Comparison of ENCODE assay signal across 8 cellular contexts in the genomic region with DNA sequence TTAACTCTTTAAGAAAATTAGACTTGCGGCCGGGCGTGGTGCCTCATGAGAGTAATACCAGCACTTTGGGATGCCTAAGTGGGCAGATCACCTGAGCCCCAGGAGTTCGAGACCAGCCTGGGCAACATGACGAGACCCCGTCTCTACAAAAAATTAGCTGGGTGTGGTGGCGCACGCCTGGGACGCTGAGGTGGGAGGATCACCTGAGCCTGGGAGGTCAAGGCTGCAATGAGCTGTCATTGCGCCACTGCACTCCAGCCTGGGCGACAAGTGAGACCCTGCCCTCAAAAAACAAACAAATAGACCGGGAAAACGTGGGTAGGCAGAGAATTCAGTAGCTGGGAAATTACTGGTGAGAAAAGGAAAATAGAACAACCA. TPM values are rescaled to one million over a fixed set of nuclear protein-coding genes. Genes with fewer than 3 reads are reported as not detected.
DNase-seq lines count a peak whose midpoint lies in the region; ATAC-seq, FAIRE-seq and TF ChIP-seq lines count a peak whose summit lies in the region.

No MANE protein-coding gene starts in this region.

- H3K9ac ChIP-seq in K562 (ENCODE audit: insufficient read depth in 1 of 2, low read depth in 2 of 2, low read length in 2 of 2) = peak overlapping the region; percentile 97 to 98

- no peaks in the 10 kb centered on the region for H3K9me1 ChIP-seq in K562 (ENCODE audit: control insufficient read depth, insufficient read depth, low read length)

- no peaks in the 10 kb centered on the region for H4K20me1 ChIP-seq in K562 (replicated peaks; ENCODE audit: control insufficient read depth, insufficient read depth, low read length)

- intact Hi-C loops in left ventricle myocardium superior (cut with micrococcal nuclease) = no loop called here
- intact Hi-C loops in K562 (cut with micrococcal nuclease) = no loop called here
- intact Hi-C loops in upper lobe of right lung (cut with DNase I) = no loop called here

- peaks cover 22% of the 10 kb centered on the region for H3K4me1 Mint-ChIP-seq in mesothelial cell of epicardium

- H3K27ac ChIP-seq in cardiac muscle cell (peak overlapping the region; percentile 68), K562 (ENCODE audit: extremely low read depth, low read depth, low read length) (peak overlapping the region; percentile 95), upper lobe of right lung (peak overlapping the region; percentile 83)

- no TSS peak for BruUV-seq in K562 (replicated peaks; lab: Mats Ljungman, UMichigan)

- H3K4me3 Mint-ChIP-seq in mesothelial cell of epicardium = peak overlapping the region; percentile 99

- in situ Hi-C loops in K562 (cut with MboI) = no loop called here

- POLR2A ChIA-PET in K562 (lab: Yijun Ruan, JAX) = interaction anchor here (0.6 to 1.3 kb wide), 3 partner anchors 10 to 173 kb away, joined by 3 to 7 read pairs (median 3); no protein-coding TSS in a partner anchor

- H3K27me3 ChIP-seq in cardiac muscle cell = peaks cover 25% of the 10 kb centered on the region
- H3K27me3 ChIP-seq in K562 (ENCODE audit: control insufficient read depth in 2 of 2, insufficient read depth in 2 of 2, low read length in 2 of 2) = no peaks in the 10 kb centered on the region
- H3K27me3 ChIP-seq in upper lobe of right lung = peaks cover 14% of the 10 kb centered on the region

- H3K9me3 Mint-ChIP-seq in mesothelial cell of epicardium = no peaks in the 10 kb centered on the region

- peak overlapping the region; percentile 100 for H3K4me2 ChIP-seq in K562 (ENCODE audit: insufficient read depth, low read length)

- under 1% methylated on average over 13 of the region's 13 CpGs for WGBS in K562 (ENCODE audit: insufficient coverage, low coverage, missing lambda C conversion rate)

- TF ChIP-seq RAD21 in K562 (CRISPR knock-in tag; conservative IDR thresholded peaks at IDR 0.05 in 1 of 2, IDR thresholded peaks at IDR 0.05 in 1 of 2) = no peak

- no peak for TF ChIP-seq EP300 in K562 (IDR thresholded peaks at IDR 0.05; ENCODE audit: low read length)

- peak overlapping the region; percentile 98 for H3K27ac Mint-ChIP-seq in mesothelial cell of epicardium

- DNase-seq in cardiac muscle cell (ENCODE audit: low read depth in 1 of 2, low spot score in 1 of 2) (no peak), left ventricle myocardium superior (no peak), K562 (ENCODE audit: extremely low read depth in 1 of 4, low spot score in 3 of 4) (peak in 1 of 4 experiments; percentile 20), mesothelial cell of epicardium (ENCODE audit: low spot score in 2 of 2, unreplicated experiment in 2 of 2) (no peak), upper lobe of right lung (no peak), GDM1 (lab: John Stamatoyannopoulos, UW) (no peak)
- no peak for DNase-seq in effector CD8-positive, alpha-beta T cell (lab: John Stamatoyannopoulos, UW)

- TF ChIP-seq CTCF in cardiac muscle cell (IDR thresholded peaks at IDR 0.05; ENCODE audit: low read depth, low read length) (no peak), K562 (IDR thresholded peaks at IDR 0.05 in 2 of 3, conservative IDR thresholded peaks at IDR 0.05 in 1 of 3; ENCODE audit: insufficient read depth in 2 of 3, low read depth in 1 of 3, low read length in 3 of 3) (no peak), mesothelial cell of epicardium (IDR thresholded peaks at IDR 0.05; ENCODE audit: unreplicated experiment) (no peak), upper lobe of right lung (IDR thresholded peaks at IDR 0.05) (no peak)

- peaks cover 5% of the 10 kb centered on the region for H3K4me1 ChIP-seq in cardiac muscle cell (ENCODE audit: low read depth)
- peaks cover 4 to 8% of the 10 kb centered on the region in 2 experiments; a peak in 4 of 5 replicates for H3K4me1 ChIP-seq in K562 (replicated peaks in 1 of 2; ENCODE audit: control insufficient read depth in 2 of 2, insufficient read depth in 2 of 2, low read length in 2 of 2)
- H3K4me1 ChIP-seq in upper lobe of right lung = peaks cover 7% of the 10 kb centered on the region

- ATAC-seq in left ventricle myocardium superior (no peak), K562 (peak; percentile 60; the same call in 2 of the 3 replicates), upper lobe of right lung (no peak)
- no peak for ATAC-seq in activated CD4-positive, CD25-positive, alpha-beta regulatory T cell treated with anti-CD3 and anti-CD28 coated beads, Interleukin-2, amount 50 U/mL, for 24 hours

- peak overlapping the region; percentile 74 for H3K4me3 ChIP-seq in cardiac muscle cell
- peak overlapping the region; percentile 82 for H3K4me3 ChIP-seq in K562
- peak overlapping the region; percentile 96 for H3K4me3 ChIP-seq in upper lobe of right lung

- peaks cover 3% of the 10 kb centered on the region for H3K36me3 Mint-ChIP-seq in mesothelial cell of epicardium

- H3K9me3 ChIP-seq in cardiac muscle cell (ENCODE audit: low read depth) (no peaks in the 10 kb centered on the region), K562 (replicated peaks; ENCODE audit: control insufficient read depth, insufficient read depth, low read depth, low read length) (no peaks in the 10 kb centered on the region), upper lobe of right lung (no peaks in the 10 kb centered on the region)

- no peak for FAIRE-seq in K562 (lab: Jason Lieb, UNC)

- H3K36me3 ChIP-seq in cardiac muscle cell = peaks cover 10% of the 10 kb centered on the region
- H3K36me3 ChIP-seq in K562 (ENCODE audit: control insufficient read depth, insufficient read depth, low read length) = peaks cover 31% of the 10 kb centered on the region; the same call in 2 of the 3 replicates
- H3K36me3 ChIP-seq in upper lobe of right lung = peaks cover 9% of the 10 kb centered on the region

- CTCF ChIA-PET in K562 (lab: Yijun Ruan, JAX; ENCODE audit: low intra/inter-chr PET ratio) = no interaction called here

- no peak overlapping the region for H2AFZ ChIP-seq in K562 (ENCODE audit: low read depth, low read length)

- TF ChIP-seq POLR2A in K562 (conservative IDR thresholded peaks at IDR 0.05) = no peak

- H3K27me3 Mint-ChIP-seq in mesothelial cell of epicardium (ENCODE audit: low read depth) = peaks cover 3% of the 10 kb centered on the region

- peaks cover 46% of the 10 kb centered on the region for H3K79me2 ChIP-seq in K562 (ENCODE audit: control insufficient read depth, insufficient read depth, low read length)

TF ChIP-seq in K562, 482 proteins besides CTCF, POLR2A, EP300 and RAD21:
- TF ChIP-seq ZNF121 (CRISPR knock-in tag; conservative IDR thresholded peaks at IDR 0.05) (peak; percentile 65), STAT5A (IDR thresholded peaks at IDR 0.05; ENCODE audit: borderline replicate concordance, low read length) (no peak)
- TF ChIP-seq, protein P1, sequence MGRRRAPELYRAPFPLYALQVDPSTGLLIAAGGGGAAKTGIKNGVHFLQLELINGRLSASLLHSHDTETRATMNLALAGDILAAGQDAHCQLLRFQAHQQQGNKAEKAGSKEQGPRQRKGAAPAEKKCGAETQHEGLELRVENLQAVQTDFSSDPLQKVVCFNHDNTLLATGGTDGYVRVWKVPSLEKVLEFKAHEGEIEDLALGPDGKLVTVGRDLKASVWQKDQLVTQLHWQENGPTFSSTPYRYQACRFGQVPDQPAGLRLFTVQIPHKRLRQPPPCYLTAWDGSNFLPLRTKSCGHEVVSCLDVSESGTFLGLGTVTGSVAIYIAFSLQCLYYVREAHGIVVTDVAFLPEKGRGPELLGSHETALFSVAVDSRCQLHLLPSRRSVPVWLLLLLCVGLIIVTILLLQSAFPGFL (CRISPR knock-in tag; IDR thresholded peaks at IDR 0.05) = no peak

RNA-seq across cellular contexts. Expression of gene UMPS, which starts 0.7 kb away (rescaled TPM):
- total RNA-seq in cardiac muscle cell (19.7 and 127 TPM in 2 replicates), left ventricle myocardium superior (7.1 TPM), K562 (2014; rRNA removed) (45.9 and 52.4 TPM in 2 replicates), K562 (2014; rRNA removed; fragmentation: Illumina TruSeq; extraction: Trizol) (33.8 and 34.9 TPM in 2 replicates), K562 (2015; rRNA removed; fragmentation: Illumina TruSeq; extraction: Trizol) (27.6 and 28.9 TPM in 2 replicates), K562 (2021) (39.2 and 47.3 TPM in 2 replicates), mesothelial cell of epicardium (35.9 to 40.7 TPM (median 37.3 TPM) in 3 replicates), upper lobe of right lung (22.2 TPM)
- polyA plus RNA-seq in cardiac muscle cell (21.3 and 23.2 TPM in 2 replicates), K562 (2011; rRNA removed) (31.2 and 52.6 TPM in 2 replicates), K562 (2014; fragmentation: Illumina TruSeq; extraction: Trizol) (24.6 and 29.6 TPM in 2 replicates), K562 (2014; fragmentation: Nextera tagmentation; extraction: Ambion mirVana) (10 to 100 TPM; 55.9 to 91.0 TPM), K562 (2014; rRNA removed) (33.6 and 35.7 TPM in 2 replicates)
- total RNA-seq in K562 (2011; cell fraction: chromatin; rRNA removed; ENCODE audit: low replicate concordance) = 32.8 and 65.1 TPM in 2 replicates
- total RNA-seq in K562 (2011; cell fraction: nucleolus; rRNA removed) = 14.6 and 33.5 TPM in 2 replicates
- 27.1 and 37.3 TPM in 2 replicates for total RNA-seq in K562 (2011; cell fraction: nucleoplasm; rRNA removed)
- 19.2 and 25.2 TPM in 2 replicates for polyA plus RNA-seq in K562 (2011; cell fraction: cytosol; rRNA removed)
- 13.5 and 19.0 TPM in 2 replicates for polyA plus RNA-seq in K562 (2011; cell fraction: nucleus; rRNA removed)
- 14.8 and 29.4 TPM in 2 replicates for polyA plus RNA-seq in K562 (2012)
- 52.8 and 57.4 TPM in 2 replicates for polyA minus RNA-seq in K562 (2011; rRNA and poly(A)+ RNA removed)
- 12.7 and 21.3 TPM in 2 replicates for polyA minus RNA-seq in K562 (2011; cell fraction: cytosol; rRNA and poly(A)+ RNA removed)
- 11.2 and 18.8 TPM in 2 replicates for polyA minus RNA-seq in K562 (2011; cell fraction: nucleus; rRNA and poly(A)+ RNA removed)
